In genomic region chr5:147628054-147628895, GRCh38 we compare ENCODE assay signal across 8 cellular contexts.
A peak's percentile ranks its signal among the peaks of the same experiment; 100 is the strongest.
DNase-seq lines count a peak whose midpoint lies in the region; ATAC-seq and TF ChIP-seq lines count a peak whose summit lies in the region.

No MANE protein-coding gene starts in this region.

- H3K4me3 ChIP-seq in lower lobe of right lung = no peak overlapping the region

- peaks cover 8% of the 10 kb centered on the region for H3K27me3 Mint-ChIP-seq in Calu3 (ENCODE audit: unreplicated experiment)
- no peaks in the 10 kb centered on the region for H3K27me3 Mint-ChIP-seq in activated CD4-positive, alpha-beta T cell treated with anti-CD3 and anti-CD28 coated beads, Interleukin-2, amount 10 ng/mL, durations not matched to agents 7 days and 5 days

- H3K27ac Mint-ChIP-seq in Calu3 (ENCODE audit: unreplicated experiment) = no peak overlapping the region
- no peak overlapping the region for H3K27ac Mint-ChIP-seq in activated CD4-positive, alpha-beta T cell treated with anti-CD3 and anti-CD28 coated beads, Interleukin-2, amount 10 ng/mL, durations not matched to agents 7 days and 5 days

- peak; percentile 81 for DNase-seq in Calu3
- DNase-seq in NCI-H446 treated with DMSO at 0.1 percent for 48 hours (lab: John Stamatoyannopoulos, UW) = peak; percentile 51
- DNase-seq in activated CD4-positive, alpha-beta T cell treated with anti-CD3 and anti-CD28 coated beads, Interleukin-2, amount 10 ng/mL, durations not matched to agents 7 days and 5 days = peak; percentile 73
- peak; percentile 74 for DNase-seq in ecto neural progenitor cell (ENCODE audit: low spot score)
- DNase-seq in lower lobe of right lung = no peak
- peak; percentile 2 to 8 for DNase-seq in stimulated activated CD8-positive, alpha-beta memory T cell treated with anti-CD3 and anti-CD28 coated beads, Interleukin-4, amount 100 ng/mL, for 4 hours (ENCODE audit: low read depth in 2 of 2, low spot score in 1 of 2)

- no TSS peak for BruUV-seq in Calu3 (replicated peaks; lab: Mats Ljungman, UMichigan)

- H3K27ac ChIP-seq in lower lobe of right lung = no peak overlapping the region

- CTCF ChIA-PET in Calu3 (lab: Charles Lee) = interaction anchor here (0.6 to 3.2 kb wide), 13 partner anchors 9 to 561 kb away, joined by 3 to 38 read pairs (median 5); no protein-coding TSS in a partner anchor
- CTCF ChIA-PET in activated CD4-positive, alpha-beta T cell treated with anti-CD3 and anti-CD28 coated beads, Interleukin-2, amount 10 ng/mL, durations not matched to agents 7 days and 5 days (lab: Charles Lee) = interaction anchor here (0.5 to 1.7 kb wide), 3 partner anchors 20 to 219 kb away, joined by 3 to 14 read pairs (median 4); no protein-coding TSS in a partner anchor

- ATAC-seq in GM19438 (IDR thresholded peaks at IDR 0.05; ENCODE audit: low read depth, unreplicated experiment) = peak; percentile 87
- ATAC-seq in HG03442 (IDR thresholded peaks at IDR 0.05; ENCODE audit: unreplicated experiment) = peak; percentile 94
- ATAC-seq in lower lobe of right lung = peak; percentile 86 to 90

- H3K36me3 Mint-ChIP-seq in Calu3 (ENCODE audit: insufficient read depth, unreplicated experiment) = no peaks in the 10 kb centered on the region
- no peaks in the 10 kb centered on the region for H3K36me3 Mint-ChIP-seq in activated CD4-positive, alpha-beta T cell treated with anti-CD3 and anti-CD28 coated beads, Interleukin-2, amount 10 ng/mL, durations not matched to agents 7 days and 5 days (ENCODE audit: low read depth)

- POLR2A ChIA-PET in activated CD4-positive, alpha-beta T cell treated with anti-CD3 and anti-CD28 coated beads, Interleukin-2, amount 10 ng/mL, durations not matched to agents 7 days and 5 days (lab: Charles Lee) = interaction anchor here (0.6 kb wide), 1 partner anchor 177 kb away, joined by 6 read pairs; no protein-coding TSS in a partner anchor

- H3K27me3 ChIP-seq in lower lobe of right lung (ENCODE audit: low read depth) = no peaks in the 10 kb centered on the region

- peak; percentile 81 for TF ChIP-seq CTCF in Calu3 (IDR thresholded peaks at IDR 0.05; ENCODE audit: unreplicated experiment)
- TF ChIP-seq CTCF in lower lobe of right lung (IDR thresholded peaks at IDR 0.05) = peak; percentile 70

- no peaks in the 10 kb centered on the region for H3K4me1 Mint-ChIP-seq in Calu3 (ENCODE audit: low read depth, unreplicated experiment)
- H3K4me1 Mint-ChIP-seq in activated CD4-positive, alpha-beta T cell treated with anti-CD3 and anti-CD28 coated beads, Interleukin-2, amount 10 ng/mL, durations not matched to agents 7 days and 5 days = no peaks in the 10 kb centered on the region

- H3K4me1 ChIP-seq in lower lobe of right lung = no peaks in the 10 kb centered on the region

- H3K9me3 ChIP-seq in lower lobe of right lung = no peaks in the 10 kb centered on the region

- H3K36me3 ChIP-seq in lower lobe of right lung = no peaks in the 10 kb centered on the region

- H3K4me3 Mint-ChIP-seq in Calu3 (ENCODE audit: low read depth, unreplicated experiment) = no peak overlapping the region
- H3K4me3 Mint-ChIP-seq in activated CD4-positive, alpha-beta T cell treated with anti-CD3 and anti-CD28 coated beads, Interleukin-2, amount 10 ng/mL, durations not matched to agents 7 days and 5 days = no peak overlapping the region

- no peaks in the 10 kb centered on the region for H3K9me3 Mint-ChIP-seq in Calu3 (ENCODE audit: low read depth, unreplicated experiment)
- H3K9me3 Mint-ChIP-seq in activated CD4-positive, alpha-beta T cell treated with anti-CD3 and anti-CD28 coated beads, Interleukin-2, amount 10 ng/mL, durations not matched to agents 7 days and 5 days = no peaks in the 10 kb centered on the region

- intact Hi-C loops in Calu3 (cut with micrococcal nuclease; ENCODE audit: unreplicated experiment) = loop anchor here (1.0 to 10.0 kb wide), 6 partner anchors 49 to 497 kb away; no protein-coding TSS in a partner anchor
- intact Hi-C loops in lower lobe of right lung (cut with DNase I) = loop anchor here (2.0 kb wide), 1 partner anchor 195 kb away; no protein-coding TSS in a partner anchor
